Comparison of ENCODE assay signal across 29 cellular contexts in the genomic region with DNA sequence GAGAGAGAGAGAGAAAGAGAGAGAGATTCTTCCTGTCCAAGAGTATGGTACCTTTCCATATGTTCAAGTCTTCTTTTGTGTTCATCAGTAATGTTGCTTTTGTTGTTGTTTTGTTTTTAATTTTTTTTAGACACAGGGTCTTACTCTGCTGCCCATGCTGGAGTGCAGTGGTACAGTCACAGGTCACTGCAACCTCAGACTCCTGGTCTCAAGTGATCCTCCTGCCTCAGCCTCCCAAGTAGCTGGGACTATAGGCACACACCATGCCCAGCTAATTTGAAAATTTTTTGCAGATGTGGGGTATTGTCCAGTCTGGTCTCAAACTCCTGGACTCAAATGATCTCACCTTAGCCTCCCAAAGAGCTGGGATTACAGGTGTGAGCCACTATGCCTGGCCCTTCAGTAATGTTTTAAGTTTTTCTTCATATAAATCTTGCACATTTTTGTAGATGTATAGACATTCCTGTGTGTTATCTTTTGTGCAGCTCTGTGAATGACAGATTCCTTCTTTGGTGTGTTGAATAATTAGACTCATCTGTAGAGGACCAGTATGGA. TPM values are rescaled to one million over a fixed set of nuclear protein-coding genes. Genes with fewer than 3 reads are reported as not detected.
DNase-seq lines count a peak whose midpoint lies in the region; ATAC-seq, FAIRE-seq and TF ChIP-seq lines count a peak whose summit lies in the region.
"Had no signal": no experiment of that assay in that cellular context is flagged by ENCODE, and none has a peak within 500 bp of the region (broad histone marks: within the 10 kb centered on the region; RNA-seq: fewer than 3 reads in every experiment).

No MANE protein-coding gene starts in this region.

- peaks cover 14% of the 10 kb centered on the region for H3K9me3 Mint-ChIP-seq in MCF 10A (ENCODE audit: unreplicated experiment)

- ATAC-seq in HepG2 (no peak), HG03520 (IDR thresholded peaks at IDR 0.05; ENCODE audit: unreplicated experiment) (no peak), body of pancreas (no peak), left ventricle myocardium superior (no peak)
- ATAC-seq: GM12878, HCT116 had no signal

- TF ChIP-seq CTCF in mammary epithelial cell (conservative IDR thresholded peaks at IDR 0.05 in 1 of 2, IDR thresholded peaks at IDR 0.05 in 1 of 2; ENCODE audit: extremely low read depth in 1 of 2, insufficient read depth in 1 of 2, low read depth in 1 of 2, low read length in 2 of 2) (no peak), MCF 10A (IDR thresholded peaks at IDR 0.05; ENCODE audit: unreplicated experiment) (no peak), HepG2 (CRISPR knock-in tag; IDR thresholded peaks at IDR 0.05) (no peak), body of pancreas (IDR thresholded peaks at IDR 0.05) (no peak)

- H3K4me2 ChIP-seq in mammary epithelial cell (ENCODE audit: insufficient read depth, low read depth, low read length) = no peak overlapping the region
- no peak overlapping the region for H3K4me2 ChIP-seq in HepG2 (ENCODE audit: low read depth, low read length)
- H3K4me2 ChIP-seq: BLaER1 treated with 17β-estradiol and CSF1 and Interleukin-3, amounts not matched to agents 10 nM and 100 nM had no signal

- no peaks in the 10 kb centered on the region for H3K4me1 ChIP-seq in mammary epithelial cell (ENCODE audit: insufficient read depth, low read length)
- no peaks in the 10 kb centered on the region for H3K4me1 ChIP-seq in HepG2 (ENCODE audit: insufficient read depth, low read length)
- no peaks in the 10 kb centered on the region for H3K4me1 ChIP-seq in body of pancreas
- H3K4me1 ChIP-seq: BE2C; BLaER1 treated with 17β-estradiol and CSF1 and Interleukin-3, amounts not matched to agents 10 nM and 100 nM had no signal

- intact Hi-C loops in mammary epithelial cell (cut with micrococcal nuclease) (no loop called here), MCF 10A (cut with micrococcal nuclease) (no loop called here), HepG2 (cut with micrococcal nuclease; ENCODE audit: unreplicated experiment) (no loop called here), body of pancreas (cut with DNase I) (no loop called here), cardiac septum (cut with DNase I) (no loop called here), left ventricle myocardium superior (cut with micrococcal nuclease) (no loop called here)

- no peak for TF ChIP-seq RAD21 in HepG2 (CRISPR knock-in tag; IDR thresholded peaks at IDR 0.05)

- DNase-seq in mammary epithelial cell = no peak
- no peak for DNase-seq in MCF 10A (ENCODE audit: unreplicated experiment)
- peak; percentile 23 for DNase-seq in RKO (ENCODE audit: low spot score)
- no peak for DNase-seq in HepG2 (ENCODE audit: low spot score)
- no peak for DNase-seq in body of pancreas
- no peak for DNase-seq in cardiac septum (ENCODE audit: low spot score)
- no peak for DNase-seq in left ventricle myocardium superior
- DNase-seq: ACHN; AML-193; BE2C; CD4-positive, alpha-beta T cell; CD8-positive, alpha-beta memory T cell; DMS 273 treated with DMSO at 0.1 percent for 48 hours; DMS79; EL; GDM1; GM23248; H9; HFFc6 had no signal

- TSS peak; percentile 19 for BruUV-seq in mammary epithelial cell (replicated peaks; lab: Mats Ljungman, UMichigan)
- no TSS peak for BruUV-seq in MCF 10A (replicated peaks; lab: Mats Ljungman, UMichigan)
- BruUV-seq in HepG2 (replicated peaks; lab: Mats Ljungman, UMichigan) = no TSS peak

- H3K9me3 ChIP-seq in mammary epithelial cell (replicated peaks; ENCODE audit: insufficient read depth, low read length) = no peaks in the 10 kb centered on the region
- peaks cover 7% of the 10 kb centered on the region; the same call in 1 of the 2 replicates for H3K9me3 ChIP-seq in HepG2 (ENCODE audit: low read length)
- peaks cover 0 to 2% (median 0%) of the 10 kb centered on the region in 3 donors for H3K9me3 ChIP-seq in body of pancreas
- H3K9me3 ChIP-seq: BE2C had no signal

- CTCF ChIA-PET in mammary epithelial cell (lab: Charles Lee; ENCODE audit: low non-redundant PET) = no interaction called here
- CTCF ChIA-PET in MCF 10A (lab: Yijun Ruan, JAX) = no interaction called here
- CTCF ChIA-PET in HepG2 (lab: Yijun Ruan, JAX; ENCODE audit: low intra/inter-chr PET ratio, low total read pairs) = no interaction called here

- FAIRE-seq in HepG2 (lab: Jason Lieb, UNC) = no peak
- FAIRE-seq: A204.1, D721Med, GM12878, GM19239, H1 had no signal

- H3K27ac Mint-ChIP-seq in MCF 10A (ENCODE audit: low read depth, unreplicated experiment) = no peak overlapping the region
- H3K27ac Mint-ChIP-seq: CD14-positive monocyte; CD4-positive, alpha-beta T cell; CD8-positive, alpha-beta memory T cell; HFFc6 had no signal

- H3K4me3 ChIP-seq in mammary epithelial cell (replicated peaks in 1 of 3; ENCODE audit: insufficient read depth in 1 of 3, low read depth in 2 of 3, low read length in 3 of 3) = no peak overlapping the region
- H3K4me3 ChIP-seq in HepG2 (replicated peaks in 1 of 3; ENCODE audit: insufficient read depth in 1 of 3, low read depth in 2 of 3, low read length in 3 of 3) = no peak overlapping the region
- H3K4me3 ChIP-seq in body of pancreas = no peak overlapping the region
- H3K4me3 ChIP-seq: BLaER1 treated with 17β-estradiol and CSF1 and Interleukin-3, amounts not matched to agents 10 nM and 100 nM; GM12878; GM23248 had no signal

- H3K27me3 Mint-ChIP-seq in MCF 10A (ENCODE audit: insufficient read depth, unreplicated experiment) = no peaks in the 10 kb centered on the region
- H3K27me3 Mint-ChIP-seq: CD4-positive, alpha-beta T cell had no signal

- TF ChIP-seq EP300 in HepG2 (IDR thresholded peaks at IDR 0.05; ENCODE audit: low read depth in 2 of 2, low read length in 2 of 2) = no peak
- TF ChIP-seq EP300 in HepG2 (CRISPR knock-in tag; IDR thresholded peaks at IDR 0.05; ENCODE audit: borderline replicate concordance) = no peak

- peaks cover 36% of the 10 kb centered on the region for H3K36me3 Mint-ChIP-seq in MCF 10A (ENCODE audit: insufficient read depth, unreplicated experiment)

- H2AFZ ChIP-seq in mammary epithelial cell (ENCODE audit: low read depth, low read length) (no peak overlapping the region), HepG2 (ENCODE audit: low read length) (no peak overlapping the region)
- H2AFZ ChIP-seq: GM23248 had no signal

- peaks cover 5% of the 10 kb centered on the region for H3K4me1 Mint-ChIP-seq in MCF 10A (ENCODE audit: insufficient read depth, unreplicated experiment)
- H3K4me1 Mint-ChIP-seq: CD14-positive monocyte; CD8-positive, alpha-beta memory T cell; H9 had no signal

- dilution Hi-C loops in mammary epithelial cell (cut with HindIII; ENCODE audit: low sequenced_read_pairs) = no loop called here

- no peaks in the 10 kb centered on the region for H3K27me3 ChIP-seq in mammary epithelial cell (ENCODE audit: insufficient read depth, low read length)
- no peaks in the 10 kb centered on the region for H3K27me3 ChIP-seq in HepG2 (ENCODE audit: control insufficient read depth in 1 of 2, insufficient read depth in 2 of 2, low read length in 2 of 2)
- no peaks in the 10 kb centered on the region for H3K27me3 ChIP-seq in body of pancreas
- H3K27me3 ChIP-seq: BE2C; BLaER1 treated with 17β-estradiol and CSF1 and Interleukin-3, amounts not matched to agents 10 nM and 100 nM had no signal

- TF ChIP-seq POLR2A in HepG2 (IDR thresholded peaks at IDR 0.05; ENCODE audit: insufficient read depth in 1 of 2, low read depth in 2 of 2, low read length in 2 of 2) (no peak), body of pancreas (IDR thresholded peaks at IDR 0.05) (no peak)

- POLR2A ChIA-PET in MCF 10A (lab: Yijun Ruan, JAX) = no interaction called here
- POLR2A ChIA-PET in HepG2 (lab: Yijun Ruan, JAX) = no interaction called here

- in situ Hi-C loops in mammary epithelial cell (cut with MboI; ENCODE audit: low sequenced_read_pairs in 2 of 2) = no loop called here
- in situ Hi-C loops in HepG2 (cut with HindIII; ENCODE audit: extremely low pct_ligation_motif_present, low pct_unique_long_range_greater_than_20kb) = no loop called here

- H3K36me3 ChIP-seq in mammary epithelial cell (ENCODE audit: insufficient read depth, low read length) (peaks cover 10% of the 10 kb centered on the region), HepG2 (replicated peaks in 1 of 2; ENCODE audit: control insufficient read depth in 1 of 2, insufficient read depth in 2 of 2, low read length in 2 of 2) (no peaks in the 10 kb centered on the region), body of pancreas (replicated peaks in 1 of 2; ENCODE audit: insufficient read depth in 1 of 2, low read depth in 2 of 2) (peaks cover 0 to 4% of the 10 kb centered on the region in 2 donors)
- H3K36me3 ChIP-seq: BE2C had no signal

- no peak overlapping the region for H3K9ac ChIP-seq in mammary epithelial cell (ENCODE audit: insufficient read depth, low read length)
- H3K9ac ChIP-seq in HepG2 (ENCODE audit: insufficient read depth, low read depth, low read length) = no peak overlapping the region
- H3K9ac ChIP-seq: BLaER1 treated with 17β-estradiol and CSF1 and Interleukin-3, amounts not matched to agents 10 nM and 100 nM; GM23248 had no signal

- H3K4me3 Mint-ChIP-seq in MCF 10A (ENCODE audit: unreplicated experiment) = no peak overlapping the region
- H3K4me3 Mint-ChIP-seq: CD14-positive monocyte; CD4-positive, alpha-beta T cell; CD8-positive, alpha-beta memory T cell; H9; HFFc6 had no signal

- no peaks in the 10 kb centered on the region for H4K20me1 ChIP-seq in mammary epithelial cell (ENCODE audit: insufficient read depth, low read length)
- no peaks in the 10 kb centered on the region for H4K20me1 ChIP-seq in HepG2 (ENCODE audit: insufficient read depth, low read length)
- H4K20me1 ChIP-seq: BLaER1 treated with 17β-estradiol and CSF1 and Interleukin-3, amounts not matched to agents 10 nM and 100 nM had no signal

- H3K27ac ChIP-seq in mammary epithelial cell (ENCODE audit: insufficient read depth, low read depth, low read length) = no peak overlapping the region
- H3K27ac ChIP-seq in HepG2 (ENCODE audit: extremely low read length, insufficient read depth, low read length) = no peak overlapping the region
- H3K27ac ChIP-seq in body of pancreas = no peak overlapping the region
- H3K27ac ChIP-seq: 22Rv1; BLaER1 treated with 17β-estradiol and CSF1 and Interleukin-3, amounts not matched to agents 10 nM and 100 nM; GM23248 had no signal

- H3K79me2 ChIP-seq in mammary epithelial cell (ENCODE audit: insufficient read depth, low read length) = no peaks in the 10 kb centered on the region
- no peaks in the 10 kb centered on the region for H3K79me2 ChIP-seq in HepG2 (ENCODE audit: insufficient read depth, low read length)

RNA-seq across cellular contexts. Expression of gene ZNF483, which starts 36.3 kb away (rescaled TPM):
- total RNA-seq in mammary epithelial cell (1 to 10 TPM; 2.1 to 5.7 TPM), MCF 10A (2022) (1.3 and 2.4 TPM in 2 replicates), HepG2 (2016; rRNA removed; fragmentation: Illumina TruSeq; extraction: Trizol) (9.5 and 15.7 TPM in 2 replicates), body of pancreas (1 to 10 TPM; 6.7 to 8.6 TPM), cardiac septum (7.4 TPM), left ventricle myocardium superior (4.9 TPM)
- polyA plus RNA-seq in mammary epithelial cell (0.58 TPM), HepG2 (2011; rRNA removed) (1.4 and 2.0 TPM in 2 replicates)
- polyA minus RNA-seq in mammary epithelial cell = 7.5 TPM
- total RNA-seq in HepG2 (2016; cell fraction: cytosol; rRNA removed; fragmentation: Illumina TruSeq; extraction: Trizol; ENCODE audit: low read depth) = 10.6 and 15.0 TPM in 2 replicates
- 7.7 and 14.2 TPM in 2 replicates for total RNA-seq in HepG2 (2016; cell fraction: insoluble cytoplasmic fraction; rRNA removed; fragmentation: Illumina TruSeq; extraction: Trizol)
- 6.0 and 8.2 TPM in 2 replicates for total RNA-seq in HepG2 (2016; cell fraction: membrane; rRNA removed; fragmentation: Illumina TruSeq; extraction: Trizol)
- 9.4 and 10.0 TPM in 2 replicates for total RNA-seq in HepG2 (2016; cell fraction: nucleus; rRNA removed; fragmentation: Illumina TruSeq; extraction: Trizol)
- polyA plus RNA-seq in HepG2 (2011; cell fraction: cytosol; rRNA removed) = 0.50 and 0.87 TPM in 2 replicates
- polyA plus RNA-seq in HepG2 (2011; cell fraction: nucleus; rRNA removed) = 0.93 and 1.8 TPM in 2 replicates
- 1.2 and 1.3 TPM in 2 replicates for polyA plus RNA-seq in HepG2 (2012)
- polyA plus RNA-seq in HepG2 (2016; cell fraction: cytosol; fragmentation: Illumina TruSeq; extraction: Trizol; ENCODE audit: low read depth) = 0.29 and 0.40 TPM in 2 replicates
- 0.85 and 1.6 TPM in 2 replicates for polyA plus RNA-seq in HepG2 (2016; cell fraction: insoluble cytoplasmic fraction; fragmentation: Illumina TruSeq; extraction: Trizol; ENCODE audit: low read depth)
- polyA plus RNA-seq in HepG2 (2016; cell fraction: membrane; fragmentation: Illumina TruSeq; extraction: Trizol; ENCODE audit: low read depth) = 0.57 and 0.60 TPM in 2 replicates
- polyA plus RNA-seq in HepG2 (2016; cell fraction: nucleus; fragmentation: Illumina TruSeq; extraction: Trizol; ENCODE audit: insufficient read depth, low read depth) = 1.8 and 2.5 TPM in 2 replicates
- 6.2 TPM in 1 of 2 replicates, not detected in the other for polyA minus RNA-seq in HepG2 (2011; rRNA and poly(A)+ RNA removed; ENCODE audit: low replicate concordance)
- 3.0 and 3.3 TPM in 2 replicates for polyA minus RNA-seq in HepG2 (2011; cell fraction: cytosol; rRNA and poly(A)+ RNA removed)
- 13.4 and 23.1 TPM in 2 replicates for polyA minus RNA-seq in HepG2 (2011; cell fraction: nucleus; rRNA and poly(A)+ RNA removed)
- polyA plus RNA-seq: CD14-positive monocyte had no signal

RNA-seq across cellular contexts. Expression of gene PTGR1, which starts 38.2 kb away (rescaled TPM):
- total RNA-seq in mammary epithelial cell (10 to 100 TPM; 49.0 to 61.6 TPM), MCF 10A (2022) (27.4 and 27.8 TPM in 2 replicates), HepG2 (2016; rRNA removed; fragmentation: Illumina TruSeq; extraction: Trizol) (15.8 and 22.5 TPM in 2 replicates), body of pancreas (10 to 100 TPM in 1 of 2 donors, 1 to 10 TPM in 1; 8.2 to 18.9 TPM), cardiac septum (42.0 TPM), left ventricle myocardium superior (46.8 TPM)
- polyA plus RNA-seq in mammary epithelial cell (66.8 TPM), HepG2 (2011; rRNA removed) (5.0 and 6.0 TPM in 2 replicates)
- polyA minus RNA-seq in mammary epithelial cell = 56.8 TPM
- total RNA-seq in HepG2 (2016; cell fraction: cytosol; rRNA removed; fragmentation: Illumina TruSeq; extraction: Trizol; ENCODE audit: low read depth) = 9.9 TPM in 2 replicates
- total RNA-seq in HepG2 (2016; cell fraction: insoluble cytoplasmic fraction; rRNA removed; fragmentation: Illumina TruSeq; extraction: Trizol) = 15.5 and 22.6 TPM in 2 replicates
- total RNA-seq in HepG2 (2016; cell fraction: membrane; rRNA removed; fragmentation: Illumina TruSeq; extraction: Trizol) = 6.7 and 8.4 TPM in 2 replicates
- total RNA-seq in HepG2 (2016; cell fraction: nucleus; rRNA removed; fragmentation: Illumina TruSeq; extraction: Trizol) = 4.8 and 6.2 TPM in 2 replicates
- 5.4 and 6.0 TPM in 2 replicates for polyA plus RNA-seq in HepG2 (2011; cell fraction: cytosol; rRNA removed)
- polyA plus RNA-seq in HepG2 (2011; cell fraction: nucleus; rRNA removed) = 2.1 and 2.9 TPM in 2 replicates
- 10.6 and 11.6 TPM in 2 replicates for polyA plus RNA-seq in HepG2 (2012)
- 5.1 and 5.3 TPM in 2 replicates for polyA plus RNA-seq in HepG2 (2016; cell fraction: cytosol; fragmentation: Illumina TruSeq; extraction: Trizol; ENCODE audit: low read depth)
- polyA plus RNA-seq in HepG2 (2016; cell fraction: insoluble cytoplasmic fraction; fragmentation: Illumina TruSeq; extraction: Trizol; ENCODE audit: low read depth) = 21.3 and 24.8 TPM in 2 replicates
- 4.1 and 4.5 TPM in 2 replicates for polyA plus RNA-seq in HepG2 (2016; cell fraction: membrane; fragmentation: Illumina TruSeq; extraction: Trizol; ENCODE audit: low read depth)
- 10.1 and 12.6 TPM in 2 replicates for polyA plus RNA-seq in HepG2 (2016; cell fraction: nucleus; fragmentation: Illumina TruSeq; extraction: Trizol; ENCODE audit: insufficient read depth, low read depth)
- polyA minus RNA-seq in HepG2 (2011; rRNA and poly(A)+ RNA removed; ENCODE audit: low replicate concordance) = 2.8 and 54.6 TPM in 2 replicates
- 3.1 and 4.8 TPM in 2 replicates for polyA minus RNA-seq in HepG2 (2011; cell fraction: cytosol; rRNA and poly(A)+ RNA removed)
- 5.5 TPM in 2 replicates for polyA minus RNA-seq in HepG2 (2011; cell fraction: nucleus; rRNA and poly(A)+ RNA removed)
- polyA plus RNA-seq: CD8-positive, alpha-beta memory T cell had no signal
